2 cellular contexts compared by ENCODE assay signal in genomic region chr1:51249445-51249844, GRCh38.
A peak's percentile ranks its signal among the peaks of the same experiment; 100 is the strongest.
TF ChIP-seq lines count a peak whose summit lies in the region.

No MANE protein-coding gene starts in this region.

TF ChIP-seq in HepG2, 621 proteins besides CTCF, POLR2A, EP300 and RAD21 (continues in another document):
- TF ChIP-seq ADNP (CRISPR knock-in tag; IDR thresholded peaks at IDR 0.05) (no peak), STAG1 (CRISPR knock-in tag; IDR thresholded peaks at IDR 0.05) (no peak), KLF15 (CRISPR knock-in tag; IDR thresholded peaks at IDR 0.05; ENCODE audit: borderline replicate concordance) (no peak), GATAD2A (CRISPR knock-in tag; IDR thresholded peaks at IDR 0.05) (0 out of 2 replicates have a peak, but pooled peaks have one; percentile 15), ZSCAN20 (CRISPR knock-in tag; IDR thresholded peaks at IDR 0.05; ENCODE audit: borderline replicate concordance) (no peak), ZBTB8A (CRISPR knock-in tag; IDR thresholded peaks at IDR 0.05; ENCODE audit: borderline replicate concordance, low read depth) (no peak), ZNF280B (CRISPR knock-in tag; IDR thresholded peaks at IDR 0.05; ENCODE audit: borderline replicate concordance) (no peak), ZNF10 (CRISPR knock-in tag; IDR thresholded peaks at IDR 0.05; ENCODE audit: borderline replicate concordance, low read depth) (no peak), GATA4 (IDR thresholded peaks at IDR 0.05; ENCODE audit: borderline replicate concordance, low read depth) (no peak), CCAR2 (optimal IDR thresholded peaks at IDR 0.05; ENCODE audit: low read depth, low read length) (no peak), ZNF142 (CRISPR knock-in tag; IDR thresholded peaks at IDR 0.05) (no peak), MATR3 (CRISPR knock-in tag; IDR thresholded peaks at IDR 0.05) (no peak), ZNF770 (CRISPR knock-in tag; IDR thresholded peaks at IDR 0.05) (no peak), ZNF614 (CRISPR knock-in tag; IDR thresholded peaks at IDR 0.05; ENCODE audit: borderline replicate concordance) (no peak), SNAPC2 (CRISPR knock-in tag; IDR thresholded peaks at IDR 0.05) (no peak), ZNF780A (CRISPR knock-in tag; IDR thresholded peaks at IDR 0.05) (no peak), HNRNPK (IDR thresholded peaks at IDR 0.05; ENCODE audit: low read depth, low read length, poor library complexity, severe bottlenecking) (no peak)

TF ChIP-seq in K562, 482 proteins besides CTCF, POLR2A, EP300 and RAD21:
- TF ChIP-seq CEBPB (tag; IDR thresholded peaks at IDR 0.05) = peak; percentile 41; the same call in 1 of the 2 replicates
- no peak for TF ChIP-seq CBX8 (IDR thresholded peaks at IDR 0.05; ENCODE audit: borderline replicate concordance, extremely low read depth, low read depth, low read length, poor library complexity, severe bottlenecking)
- TF ChIP-seq ZZZ3 (IDR thresholded peaks at IDR 0.05) = no peak
- no peak for TF ChIP-seq ZNF253 (CRISPR knock-in tag; conservative IDR thresholded peaks at IDR 0.05)
